In genomic region chr6:25202505-25202904, GRCh38 we compare ENCODE assay signal across 18 cellular contexts.
DNase-seq lines count a peak whose midpoint lies in the region; ATAC-seq and TF ChIP-seq lines count a peak whose summit lies in the region.
"Had no signal": no experiment of that assay in that cellular context is flagged by ENCODE, and none has a peak within 500 bp of the region (broad histone marks: within the 10 kb centered on the region; RNA-seq: fewer than 3 reads in every experiment).

No MANE protein-coding gene starts in this region.

- no peak for TF ChIP-seq CTCF in MCF 10A (IDR thresholded peaks at IDR 0.05; ENCODE audit: unreplicated experiment)
- no peak for TF ChIP-seq CTCF in breast epithelium (IDR thresholded peaks at IDR 0.05)
- no peak for TF ChIP-seq CTCF in astrocyte of the cerebellum (IDR thresholded peaks at IDR 0.05; ENCODE audit: low read depth, low read length, missing control alignments)
- no peak for TF ChIP-seq CTCF in fibroblast of the aortic adventitia (IDR thresholded peaks at IDR 0.05; ENCODE audit: insufficient read depth, low read length)

- H3K9me3 ChIP-seq in breast epithelium: peaks cover 0 to 13% of the 10 kb centered on the region in 2 donors
- H3K9me3 ChIP-seq in MG63: peaks cover 2% of the 10 kb centered on the region; the same call in 1 of the 2 replicates

- no peaks in the 10 kb centered on the region for H3K36me3 Mint-ChIP-seq in MCF 10A (ENCODE audit: insufficient read depth, unreplicated experiment)
- H3K36me3 Mint-ChIP-seq: brain, natural killer cell had no signal

- no peak overlapping the region for H3K27ac ChIP-seq in breast epithelium
- H3K27ac ChIP-seq: 22Rv1, gastrocnemius medialis, lower lobe of right lung had no signal

- no peaks in the 10 kb centered on the region for H3K4me1 ChIP-seq in breast epithelium
- H3K4me1 ChIP-seq: gastrocnemius medialis, lower lobe of right lung had no signal

- in situ Hi-C loops in astrocyte of the cerebellum (cut with HindIII; ENCODE audit: low sequenced_read_pairs): no loop called here

- CTCF ChIA-PET in MCF 10A (lab: Yijun Ruan, JAX): interaction anchor here (0.6 to 1.0 kb wide), 2 partner anchors 11 to 20 kb away, joined by 3 read pairs; no protein-coding TSS in a partner anchor

- peak overlapping the region; percentile 1 for H3K27ac Mint-ChIP-seq in MCF 10A (ENCODE audit: low read depth, unreplicated experiment)
- H3K27ac Mint-ChIP-seq: brain; CD8-positive, alpha-beta memory T cell; natural killer cell had no signal

- POLR2A ChIA-PET in MCF 10A (lab: Yijun Ruan, JAX): interaction anchor here (1.0 to 2.3 kb wide), 2 partner anchors 9 to 13 kb away, joined by 3 to 12 read pairs; no protein-coding TSS in a partner anchor

- H3K4me3 Mint-ChIP-seq in MCF 10A (ENCODE audit: unreplicated experiment): no peak overlapping the region
- H3K4me3 Mint-ChIP-seq: brain; CD8-positive, alpha-beta memory T cell; natural killer cell had no signal

- BruUV-seq in MCF 10A (replicated peaks; lab: Mats Ljungman, UMichigan): no TSS peak

- H3K36me3 ChIP-seq in breast epithelium: no peaks in the 10 kb centered on the region
- no peaks in the 10 kb centered on the region for H3K36me3 ChIP-seq in MG63
- H3K36me3 ChIP-seq: gastrocnemius medialis, lower lobe of right lung had no signal

- no peak overlapping the region for H3K4me3 ChIP-seq in breast epithelium
- no peak overlapping the region for H3K4me3 ChIP-seq in astrocyte of the cerebellum (ENCODE audit: low read depth, low read length)
- no peak overlapping the region for H3K4me3 ChIP-seq in fibroblast of the aortic adventitia (ENCODE audit: low read depth, low read length)
- no peak overlapping the region for H3K4me3 ChIP-seq in MG63
- H3K4me3 ChIP-seq: gastrocnemius medialis, lower lobe of right lung had no signal

- no peaks in the 10 kb centered on the region for H3K27me3 Mint-ChIP-seq in MCF 10A (ENCODE audit: insufficient read depth, unreplicated experiment)

- no peak for ATAC-seq in GM18519 (IDR thresholded peaks at IDR 0.05; ENCODE audit: low FRiP score, unreplicated experiment)
- ATAC-seq: gastrocnemius medialis, lower lobe of right lung, natural killer cell had no signal

- DNase-seq in MCF 10A (ENCODE audit: unreplicated experiment): peak; percentile 61
- DNase-seq in breast epithelium (ENCODE audit: low spot score in 2 of 2): no peak
- DNase-seq in astrocyte of the cerebellum (ENCODE audit: low read depth): peak; percentile 38
- DNase-seq in fibroblast of the aortic adventitia (ENCODE audit: low read depth): peak; percentile 82
- DNase-seq in MG63: no peak
- no peak for DNase-seq in NCI-H526 (lab: John Stamatoyannopoulos, UW)
- no peak for DNase-seq in NCI-H1105 (lab: John Stamatoyannopoulos, UW)
- DNase-seq: activated effector memory CD4-positive, alpha-beta T cell treated with anti-CD3 and anti-CD28 coated beads, Interleukin-2, amount 50 U/mL, for 16 hours; CD8-positive, alpha-beta memory T cell; effector memory CD4-positive, alpha-beta T cell; gastrocnemius medialis; lower lobe of right lung; natural killer cell; NCI-H1092; T-helper 2 cell had no signal

- no peak for TF ChIP-seq POLR2A in breast epithelium (IDR thresholded peaks at IDR 0.05)

- intact Hi-C loops in MCF 10A (cut with micrococcal nuclease) (no loop called here), breast epithelium (cut with DNase I; ENCODE audit: low total_unique reads) (no loop called here)

- H3K9me3 Mint-ChIP-seq in MCF 10A (ENCODE audit: unreplicated experiment): no peaks in the 10 kb centered on the region
- H3K9me3 Mint-ChIP-seq: natural killer cell had no signal

- H3K27me3 ChIP-seq in breast epithelium: no peaks in the 10 kb centered on the region
- no peaks in the 10 kb centered on the region for H3K27me3 ChIP-seq in MG63
- H3K27me3 ChIP-seq: gastrocnemius medialis had no signal

- peaks cover 6% of the 10 kb centered on the region for H3K4me1 Mint-ChIP-seq in MCF 10A (ENCODE audit: insufficient read depth, unreplicated experiment)
- H3K4me1 Mint-ChIP-seq: brain; CD8-positive, alpha-beta memory T cell; natural killer cell had no signal

Comparison
In these comparisons a context has a peak if more than half of its experiments do, and no peak if none do; other contexts are left out.
1. DNase-seq: peak in MCF 10A (single experiment), astrocyte of the cerebellum (single experiment) and fibroblast of the aortic adventitia (single experiment); none in breast epithelium (0 of 2), MG63 (single experiment), NCI-H526 (0 of 2) and NCI-H1105 (single experiment).